22 cellular contexts compared by ENCODE assay signal in the genomic region with DNA sequence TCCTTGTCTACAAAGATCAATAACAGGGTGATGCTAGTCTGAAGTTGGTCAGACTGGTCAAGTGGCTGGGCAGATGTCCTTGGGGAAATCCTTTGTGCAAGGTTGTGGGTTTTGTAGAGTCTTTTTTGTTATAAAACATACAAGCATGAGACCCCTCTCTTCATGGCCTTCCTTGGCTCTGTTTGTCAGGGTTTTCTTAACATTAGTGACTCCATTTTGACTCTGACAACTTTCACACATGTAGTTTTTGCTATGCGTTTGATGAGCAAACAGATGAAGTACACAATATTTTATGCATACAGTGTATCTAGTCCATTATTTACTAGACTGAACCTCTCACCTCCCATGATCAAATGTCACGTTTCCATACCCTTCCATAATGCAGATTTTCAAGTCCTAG.
"Had no signal": no experiment of that assay in that cellular context is flagged by ENCODE, and none has a peak within 500 bp of the region (broad histone marks: within the 10 kb centered on the region; RNA-seq: fewer than 3 reads in every experiment).

No MANE protein-coding gene starts in this region.

- H3K79me2 ChIP-seq: hepatocyte had no signal

- H3K9me3 Mint-ChIP-seq: activated naive CD4-positive, alpha-beta T cell treated with anti-CD3 and anti-CD28 coated beads, Interleukin-2, amount 50 U/mL, for 24 hours; dendritic cell treated with granulocyte-macrophage colony-stimulating factor and Interleukin-4, amounts not matched to agents 40 ng/mL and 50 ng/mL, for 4 days; immature natural killer cell; nephron; stimulated activated naive CD8-positive, alpha-beta T cell treated with anti-CD3 and anti-CD28 coated beads, Interleukin-15, Interleukin-2, amounts not matched to agents 100 ng/mL and 50 ng/mL, for 24 hours had no signal

- H3K4me2 ChIP-seq: hepatocyte had no signal

- H3K27me3 Mint-ChIP-seq: activated naive CD4-positive, alpha-beta T cell treated with anti-CD3 and anti-CD28 coated beads, Interleukin-2, amount 50 U/mL, for 24 hours; dendritic cell treated with granulocyte-macrophage colony-stimulating factor and Interleukin-4, amounts not matched to agents 40 ng/mL and 50 ng/mL, for 4 days; stimulated activated naive CD8-positive, alpha-beta T cell treated with anti-CD3 and anti-CD28 coated beads, Interleukin-15, Interleukin-2, amounts not matched to agents 100 ng/mL and 50 ng/mL, for 24 hours had no signal

- H3K27ac ChIP-seq: brain microvascular endothelial cell, hepatocyte, left ventricle myocardium inferior, neutrophil, pancreas, psoas muscle, right atrium auricular region, SK-N-MC, tibial artery had no signal

- H3K4me1 ChIP-seq: pancreas, psoas muscle, tibial artery had no signal

- H3K27me3 ChIP-seq: brain microvascular endothelial cell, hepatocyte, neutrophil, pancreas, right atrium auricular region, tibial artery had no signal

- H3K4me1 Mint-ChIP-seq: immature natural killer cell had no signal

- H3K9me3 ChIP-seq: left ventricle myocardium inferior, neutrophil, pancreas, psoas muscle, right atrium auricular region, tibial artery had no signal

- H2AFZ ChIP-seq: hepatocyte had no signal

- H3K36me3 ChIP-seq: brain microvascular endothelial cell, left ventricle myocardium inferior, neutrophil, pancreas, right atrium auricular region, tibial artery had no signal

- H3K36me3 Mint-ChIP-seq: immature natural killer cell had no signal

- DNase-seq: activated effector memory CD4-positive, alpha-beta T cell treated with Interleukin-2 at 50 U/mL for 16 hours; anterior cingulate cortex; brain microvascular endothelial cell; caudate nucleus; effector memory CD4-positive, alpha-beta T cell; foreskin melanocyte; immature natural killer cell; kidney glomerular epithelial cell; left ventricle myocardium inferior; pancreas; psoas muscle; stimulated activated CD4-positive, alpha-beta T cell treated with anti-CD3 and anti-CD28 coated beads, Interleukin-4, amount 100 ng/mL, for 24 hours; tibial artery had no signal

- ATAC-seq: esophagus mucosa, pancreas, psoas muscle had no signal

- H3K4me3 Mint-ChIP-seq: activated naive CD4-positive, alpha-beta T cell treated with anti-CD3 and anti-CD28 coated beads, Interleukin-2, amount 50 U/mL, for 24 hours; dendritic cell treated with granulocyte-macrophage colony-stimulating factor and Interleukin-4, amounts not matched to agents 40 ng/mL and 50 ng/mL, for 4 days; immature natural killer cell; nephron; stimulated activated naive CD8-positive, alpha-beta T cell treated with anti-CD3 and anti-CD28 coated beads, Interleukin-15, Interleukin-2, amounts not matched to agents 100 ng/mL and 50 ng/mL, for 24 hours had no signal

- H3K27ac Mint-ChIP-seq: activated naive CD4-positive, alpha-beta T cell treated with anti-CD3 and anti-CD28 coated beads, Interleukin-2, amount 50 U/mL, for 24 hours; dendritic cell treated with granulocyte-macrophage colony-stimulating factor and Interleukin-4, amounts not matched to agents 40 ng/mL and 50 ng/mL, for 4 days; immature natural killer cell had no signal

- H3K4me3 ChIP-seq: hepatocyte, left ventricle myocardium inferior, pancreas, psoas muscle, right atrium auricular region, SK-N-MC, tibial artery had no signal
